In genomic region chr5:128100860-128101557, GRCh38 we compare ENCODE assay signal across 18 cellular contexts. TPM values are rescaled to one million over a fixed set of nuclear protein-coding genes. Genes with fewer than 3 reads are reported as not detected.
DNase-seq lines count a peak whose midpoint lies in the region; ATAC-seq lines count a peak whose summit lies in the region.
"Had no signal": no experiment of that assay in that cellular context is flagged by ENCODE, and none has a peak within 500 bp of the region (broad histone marks: within the 10 kb centered on the region; RNA-seq: fewer than 3 reads in every experiment).

No MANE protein-coding gene starts in this region.

- peaks cover 7% of the 10 kb centered on the region for H3K4me1 Mint-ChIP-seq in stimulated activated effector memory CD8-positive, alpha-beta T cell treated with anti-CD3 and anti-CD28 coated beads, Interleukin-12 subunit alpha, Interleukin-12 subunit beta, amount 100 ng/mL, for 72 hours
- H3K4me1 Mint-ChIP-seq: CD14-positive monocyte had no signal

- no peaks in the 10 kb centered on the region; the same call in 1 of the 2 replicates for H3K36me3 ChIP-seq in MG63

- H3K27me3 ChIP-seq in layer of hippocampus (ENCODE audit: control insufficient read depth, insufficient read depth, low read length) (no peaks in the 10 kb centered on the region), MG63 (no peaks in the 10 kb centered on the region)

- H3K9me3 Mint-ChIP-seq in stimulated activated effector memory CD8-positive, alpha-beta T cell treated with anti-CD3 and anti-CD28 coated beads, Interleukin-12 subunit alpha, Interleukin-12 subunit beta, amount 100 ng/mL, for 72 hours, result peaks cover 15% of the 10 kb centered on the region

- H3K27ac ChIP-seq in layer of hippocampus (ENCODE audit: low read depth, low read length) (peak overlapping the region; percentile 30), substantia nigra (ENCODE audit: low read depth, low read length, poor library complexity, severe bottlenecking) (peak overlapping the region; percentile 47)
- H3K27ac ChIP-seq: GM23248 had no signal

- H3K9me3 ChIP-seq in MG63, result peaks cover 26% of the 10 kb centered on the region

- no peak overlapping the region for H3K4me3 Mint-ChIP-seq in stimulated activated effector memory CD8-positive, alpha-beta T cell treated with anti-CD3 and anti-CD28 coated beads, Interleukin-12 subunit alpha, Interleukin-12 subunit beta, amount 100 ng/mL, for 72 hours
- H3K4me3 Mint-ChIP-seq: CD14-positive monocyte had no signal

- no peak overlapping the region for H3K4me3 ChIP-seq in MG63
- H3K4me3 ChIP-seq: GM23248 had no signal

- DNase-seq in NCI-H2171 treated with DMSO at 0.1 percent for 48 hours (lab: John Stamatoyannopoulos, UW) (peak; percentile 28), NCI-H2171 (lab: John Stamatoyannopoulos, UW) (no peak), dermis blood vessel endothelial cell (peak; percentile 30), substantia nigra (lab: John Stamatoyannopoulos, UW) (peak in 1 of 49 donors; percentile 23), MG63 (no peak)
- DNase-seq in stimulated activated effector memory CD8-positive, alpha-beta T cell treated with anti-CD3 and anti-CD28 coated beads, Interleukin-12 subunit alpha, Interleukin-12 subunit beta, amount 100 ng/mL, for 72 hours (ENCODE audit: low spot score in 2 of 2), result no peak
- DNase-seq: 8988T, Caco-2, DMS53, NCI-H1436 treated with DMSO at 0.1 percent for 48 hours, NCI-H2081, NCI-H748 treated with DMSO at 0.1 percent for 48 hours, PC-3 had no signal

- no peak overlapping the region for H3K27ac Mint-ChIP-seq in stimulated activated effector memory CD8-positive, alpha-beta T cell treated with anti-CD3 and anti-CD28 coated beads, Interleukin-12 subunit alpha, Interleukin-12 subunit beta, amount 100 ng/mL, for 72 hours
- H3K27ac Mint-ChIP-seq: CD14-positive monocyte had no signal

- ATAC-seq in stimulated activated effector memory CD8-positive, alpha-beta T cell treated with anti-CD3 and anti-CD28 coated beads, Interleukin-12 subunit alpha, Interleukin-12 subunit beta, amount 100 ng/mL, for 72 hours, result no peak
- no peak for ATAC-seq in GM21619 (IDR thresholded peaks at IDR 0.05; ENCODE audit: unreplicated experiment)
- ATAC-seq: HCT116, PC-3 had no signal

- H3K36me3 Mint-ChIP-seq in stimulated activated effector memory CD8-positive, alpha-beta T cell treated with anti-CD3 and anti-CD28 coated beads, Interleukin-12 subunit alpha, Interleukin-12 subunit beta, amount 100 ng/mL, for 72 hours, result no peaks in the 10 kb centered on the region

RNA-seq across cellular contexts. Expression of gene SLC12A2, which starts 17.4 kb away (rescaled TPM):
- 34.6 and 49.2 TPM in 2 replicates for total RNA-seq in dermis blood vessel endothelial cell
- 6.4 and 16.9 TPM in 2 replicates for total RNA-seq in MG63 (2014; rRNA removed; shearing (Covaris generic); ENCODE audit: low replicate concordance)

Comparison
In these comparisons a context has a peak if more than half of its experiments do, and no peak if none do; other contexts are left out.
1. DNase-seq: peak in NCI-H2171 treated with DMSO at 0.1 percent for 48 hours (single experiment) and dermis blood vessel endothelial cell (single experiment); none in NCI-H2171 (single experiment), stimulated activated effector memory CD8-positive, alpha-beta T cell treated with anti-CD3 and anti-CD28 coated beads, Interleukin-12 subunit alpha, Interleukin-12 subunit beta, amount 100 ng/mL, for 72 hours (0 of 2) and MG63 (single experiment).